21 cellular contexts compared by ENCODE assay signal in the genomic region with DNA sequence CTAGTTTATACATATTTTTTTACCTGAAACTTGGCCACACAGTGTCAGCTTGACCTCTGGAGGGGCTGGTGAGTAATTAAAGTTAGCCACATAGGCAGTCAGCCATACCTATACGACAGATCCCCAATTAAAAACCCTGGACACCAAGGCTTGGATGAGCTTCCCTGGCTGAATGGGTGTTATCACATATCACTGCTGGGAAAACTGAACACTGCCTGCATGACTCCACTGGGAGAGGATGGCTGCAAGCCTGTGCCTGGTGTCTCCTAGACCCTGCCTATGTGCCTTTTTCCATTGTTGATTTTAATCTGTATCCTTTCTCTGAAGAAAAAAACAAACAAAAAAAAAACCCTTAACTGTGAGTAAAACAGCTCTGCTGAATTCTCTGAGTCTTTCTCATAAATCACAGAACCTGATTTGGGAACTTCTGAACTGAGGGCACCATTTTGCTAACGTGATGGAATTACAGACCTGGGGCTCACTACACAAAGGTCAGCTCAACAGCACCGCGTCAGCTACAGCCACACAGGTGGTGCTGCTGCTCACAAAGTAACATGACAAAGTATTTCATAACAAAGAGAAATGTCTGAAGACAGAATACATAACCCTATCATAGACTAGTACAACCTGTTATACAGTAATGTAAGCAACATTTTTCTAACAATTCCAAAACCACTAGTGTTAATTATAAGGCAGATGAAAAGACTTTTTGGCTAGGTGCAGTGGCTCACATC.
"Had no signal": no experiment of that assay in that cellular context is flagged by ENCODE, and none has a peak within 500 bp of the region (broad histone marks: within the 10 kb centered on the region; RNA-seq: fewer than 3 reads in every experiment).

No MANE protein-coding gene starts in this region.

- H3K27me3 ChIP-seq: body of pancreas, dorsolateral prefrontal cortex, foreskin keratinocyte, spleen had no signal

- H3K4me3 Mint-ChIP-seq: activated naive CD8-positive, alpha-beta T cell treated with anti-CD3 and anti-CD28 coated beads, Interleukin-2, amount 50 U/mL, for 24 hours; effector memory CD8-positive, alpha-beta T cell; T-helper 2 cell treated with Interferon-gamma antibody and Interleukin-4, amounts not matched to agents 5 μg/mL and 100 μg/mL, for 36 hours had no signal

- H3K4me1 ChIP-seq: body of pancreas, foreskin keratinocyte, spleen had no signal

- DNase-seq: activated effector memory CD4-positive, alpha-beta T cell treated with anti-CD3 and anti-CD28 coated beads, Interleukin-2, amount 50 U/mL, for 16 hours; activated naive CD4-positive, alpha-beta T cell treated with anti-CD3 and anti-CD28 coated beads, Interleukin-2, amount 50 U/mL, for 16 hours; activated naive CD8-positive, alpha-beta T cell treated with anti-CD3 and anti-CD28 coated beads, Interleukin-2, amount 50 U/mL, for 24 hours; activated T-cell treated with anti-CD3 and anti-CD28 coated beads for 4 hours; anterior cingulate cortex; body of pancreas; caudate nucleus; dorsolateral prefrontal cortex; effector memory CD8-positive, alpha-beta T cell; left colon; mesenchymal stem cell; mucosa of descending colon; nucleus accumbens; retina; spleen; stimulated activated CD4-positive, alpha-beta T cell treated with anti-CD3 and anti-CD28 coated beads, Interleukin-4, amount 100 ng/mL, for 1 hour; stimulated activated naive CD4-positive, alpha-beta T cell treated with Interleukin-2 at 50 U/mL for 16 hours; WERI-Rb-1 had no signal

- H3K9me3 Mint-ChIP-seq: activated naive CD8-positive, alpha-beta T cell treated with anti-CD3 and anti-CD28 coated beads, Interleukin-2, amount 50 U/mL, for 24 hours; effector memory CD8-positive, alpha-beta T cell; T-helper 2 cell treated with Interferon-gamma antibody and Interleukin-4, amounts not matched to agents 5 μg/mL and 100 μg/mL, for 36 hours had no signal

- H3K27ac ChIP-seq: body of pancreas, foreskin keratinocyte, spleen, WERI-Rb-1 had no signal

- H3K4me1 Mint-ChIP-seq: activated naive CD8-positive, alpha-beta T cell treated with anti-CD3 and anti-CD28 coated beads, Interleukin-2, amount 50 U/mL, for 24 hours had no signal

- H3K27me3 Mint-ChIP-seq: activated naive CD8-positive, alpha-beta T cell treated with anti-CD3 and anti-CD28 coated beads, Interleukin-2, amount 50 U/mL, for 24 hours; effector memory CD8-positive, alpha-beta T cell had no signal

- H3K4me3 ChIP-seq: body of pancreas, dorsolateral prefrontal cortex, mucosa of descending colon, spleen had no signal

- ATAC-seq: activated naive CD8-positive, alpha-beta T cell treated with anti-CD3 and anti-CD28 coated beads, Interleukin-2, amount 50 U/mL, for 24 hours; body of pancreas; effector memory CD8-positive, alpha-beta T cell; foreskin keratinocyte; left colon; mucosa of descending colon; SK-N-SH treated with all-trans-retinoic acid at 6 μM for 48 hours had no signal

- H3K9me3 ChIP-seq: body of pancreas, mucosa of descending colon, spleen had no signal

- H3K27ac Mint-ChIP-seq: activated naive CD8-positive, alpha-beta T cell treated with anti-CD3 and anti-CD28 coated beads, Interleukin-2, amount 50 U/mL, for 24 hours had no signal
